Comparison of ENCODE assay signal across 6 cellular contexts in genomic region chr15:89239883-89240630, GRCh38. TPM values are rescaled to one million over a fixed set of nuclear protein-coding genes. Genes with fewer than 3 reads are reported as not detected.
"Had no signal": no experiment of that assay in that cellular context is flagged by ENCODE, and none has a peak within 500 bp of the region (broad histone marks: within the 10 kb centered on the region; RNA-seq: fewer than 3 reads in every experiment).

No MANE protein-coding gene starts in this region.

RNA-seq across cellular contexts. Expression of gene RLBP1, which starts 18.7 kb away (rescaled TPM):
- total RNA-seq: GM23338, H1, H9, HFFc6, HT1080 had no signal
- polyA plus RNA-seq: GM23338, IgD-negative memory B cell had no signal
